Comparison of ENCODE assay signal across 8 cellular contexts in the genomic region with DNA sequence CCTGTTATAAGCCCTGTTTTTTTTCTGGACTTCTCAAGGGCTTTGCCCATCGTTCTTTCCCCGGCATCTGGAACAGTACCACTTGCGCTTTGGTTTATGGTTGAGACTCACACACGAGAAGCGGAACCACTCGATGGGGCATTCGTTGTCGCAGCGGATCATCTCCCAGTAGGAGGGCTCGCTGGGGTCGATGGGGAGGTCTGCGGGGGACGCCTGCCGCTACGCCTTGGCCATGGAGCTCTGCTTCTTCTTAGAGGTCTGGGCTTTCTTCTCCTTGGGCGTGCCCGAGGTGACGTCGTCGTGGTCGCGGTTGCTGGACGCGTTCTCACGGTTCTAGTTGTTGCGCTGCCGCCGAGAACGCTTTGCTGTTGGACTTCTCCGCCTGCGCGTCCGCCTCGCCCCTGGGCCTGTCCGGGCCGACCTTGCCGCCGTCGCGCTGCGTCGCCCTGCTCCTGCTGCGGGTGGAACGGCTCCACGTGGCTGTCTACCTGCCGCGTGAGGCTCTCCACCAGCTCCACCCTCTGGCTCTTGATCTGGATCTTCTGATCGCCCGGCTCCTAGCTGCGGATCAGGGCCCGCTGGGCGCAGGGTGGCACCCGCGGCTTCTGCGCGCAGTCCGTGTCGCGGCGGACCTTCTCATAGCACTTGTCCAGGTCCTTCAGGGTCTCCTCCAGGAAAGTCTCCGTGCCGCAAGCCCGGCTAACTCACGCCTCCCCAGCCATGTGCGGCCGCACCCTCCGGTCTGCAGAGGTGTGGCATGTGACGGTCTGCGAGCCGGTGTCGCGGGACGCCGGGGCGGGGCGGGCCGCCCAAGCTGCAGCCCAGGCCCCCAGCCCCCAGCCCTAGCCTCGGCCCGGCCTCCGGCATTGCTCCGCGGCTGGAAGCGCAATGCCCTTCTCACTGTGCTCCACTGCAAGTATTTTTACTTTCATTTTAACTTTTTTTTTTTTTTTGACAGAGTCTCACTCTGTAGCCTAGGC. TPM values are rescaled to one million over a fixed set of nuclear protein-coding genes. Genes with fewer than 3 reads are reported as not detected.
DNase-seq lines count a peak whose midpoint lies in the region; ATAC-seq and TF ChIP-seq lines count a peak whose summit lies in the region.

No MANE protein-coding gene starts in this region.

- DNase-seq in GM10266 (ENCODE audit: extremely low spot score) (peak; percentile 45), HT-29 (ENCODE audit: low spot score) (peak; percentile 10), erythroblast (lab: John Stamatoyannopoulos, UW) (peak; percentile 64 to 69), omental fat pad (ENCODE audit: low spot score) (no peak), tibial artery (peak; percentile 25 to 61), H4 (ENCODE audit: low spot score) (no peak)
- peak; percentile 42 for DNase-seq in activated CD4-positive, alpha-beta memory T cell treated with anti-CD3 and anti-CD28 coated beads, Interleukin-2, amount 10 ng/mL, durations not matched to agents 7 days and 5 days

- peak overlapping the region; percentile 75 for H3K4me3 Mint-ChIP-seq in activated CD4-positive, alpha-beta memory T cell treated with anti-CD3 and anti-CD28 coated beads, Interleukin-2, amount 10 ng/mL, durations not matched to agents 7 days and 5 days

- TF ChIP-seq POLR2A in erythroblast (IDR thresholded peaks at IDR 0.05; ENCODE audit: low read length): no peak

- ATAC-seq in omental fat pad (ENCODE audit: low FRiP score) (peak; percentile 51), GM21786 (IDR thresholded peaks at IDR 0.05; ENCODE audit: unreplicated experiment) (no peak)

- POLR2A ChIA-PET in activated CD4-positive, alpha-beta memory T cell treated with anti-CD3 and anti-CD28 coated beads, Interleukin-2, amount 10 ng/mL, durations not matched to agents 7 days and 5 days (lab: Charles Lee): interaction anchor here (0.9 to 3.5 kb wide), 4 partner anchors 40 to 126 kb away, joined by 3 to 48 read pairs (median 8); a partner anchor contains a TSS

- no peaks in the 10 kb centered on the region for H3K27me3 ChIP-seq in tibial artery

- H3K36me3 Mint-ChIP-seq in activated CD4-positive, alpha-beta memory T cell treated with anti-CD3 and anti-CD28 coated beads, Interleukin-2, amount 10 ng/mL, durations not matched to agents 7 days and 5 days (ENCODE audit: low read depth): no peaks in the 10 kb centered on the region

- peaks cover 2% of the 10 kb centered on the region for H3K9me3 Mint-ChIP-seq in activated CD4-positive, alpha-beta memory T cell treated with anti-CD3 and anti-CD28 coated beads, Interleukin-2, amount 10 ng/mL, durations not matched to agents 7 days and 5 days

- no peaks in the 10 kb centered on the region for H3K4me1 ChIP-seq in tibial artery

- H3K4me3 ChIP-seq in tibial artery: peak overlapping the region; percentile 63 to 70

- H3K27ac Mint-ChIP-seq in activated CD4-positive, alpha-beta memory T cell treated with anti-CD3 and anti-CD28 coated beads, Interleukin-2, amount 10 ng/mL, durations not matched to agents 7 days and 5 days: no peak overlapping the region

- intact Hi-C loops in tibial artery (cut with DNase I; ENCODE audit: low total_unique reads): no loop called here

- H3K9me3 ChIP-seq in tibial artery: no peaks in the 10 kb centered on the region

- CTCF ChIA-PET in activated CD4-positive, alpha-beta memory T cell treated with anti-CD3 and anti-CD28 coated beads, Interleukin-2, amount 10 ng/mL, durations not matched to agents 7 days and 5 days (lab: Charles Lee): no interaction called here

- no peaks in the 10 kb centered on the region for H3K36me3 ChIP-seq in tibial artery

- no peaks in the 10 kb centered on the region for H3K27me3 Mint-ChIP-seq in activated CD4-positive, alpha-beta memory T cell treated with anti-CD3 and anti-CD28 coated beads, Interleukin-2, amount 10 ng/mL, durations not matched to agents 7 days and 5 days

- TF ChIP-seq CTCF in GM10266 (IDR thresholded peaks at IDR 0.05; ENCODE audit: control insufficient read depth, insufficient read depth, low read depth, missing control alignments) (no peak), omental fat pad (IDR thresholded peaks at IDR 0.05) (no peak), tibial artery (IDR thresholded peaks at IDR 0.05) (no peak)

- H3K4me1 Mint-ChIP-seq in activated CD4-positive, alpha-beta memory T cell treated with anti-CD3 and anti-CD28 coated beads, Interleukin-2, amount 10 ng/mL, durations not matched to agents 7 days and 5 days: peaks cover 13% of the 10 kb centered on the region

- H3K27ac ChIP-seq in tibial artery: peak overlapping the region; percentile 55 to 59

RNA-seq across cellular contexts. Expression of a gene that starts 40.5 kb away (rescaled TPM):
- 87.4 and 97.9 TPM in 2 replicates for total RNA-seq in HT-29 (2014; rRNA removed; shearing (Covaris generic))
- total RNA-seq in activated CD4-positive, alpha-beta memory T cell treated with anti-CD3 and anti-CD28 coated beads, Interleukin-2, amount 10 ng/mL, durations not matched to agents 7 days and 5 days: 100 to 1,000 TPM; 360 to 382 TPM
- total RNA-seq in omental fat pad: 100 to 1,000 TPM; 139 to 209 (median 175) TPM
- 36.4 and 42.7 TPM in 2 replicates for total RNA-seq in H4 (2014; rRNA removed; shearing (Covaris generic))

Comparison
In these comparisons a context has a peak if more than half of its experiments do, and no peak if none do; other contexts are left out.
1. DNase-seq: peak in GM10266 (single experiment), HT-29 (single experiment), activated CD4-positive, alpha-beta memory T cell treated with anti-CD3 and anti-CD28 coated beads, Interleukin-2, amount 10 ng/mL, durations not matched to agents 7 days and 5 days (single experiment), erythroblast (2 of 2) and tibial artery (2 of 2); none in omental fat pad (single experiment) and H4 (single experiment).